In genomic region chr22:36775966-36776669, GRCh38 we compare ENCODE assay signal across 8 cellular contexts. TPM values are rescaled to one million over a fixed set of nuclear protein-coding genes. Genes with fewer than 3 reads are reported as not detected.
A peak's percentile ranks its signal among the peaks of the same experiment; 100 is the strongest.
DNase-seq lines count a peak whose midpoint lies in the region; ATAC-seq, FAIRE-seq and TF ChIP-seq lines count a peak whose summit lies in the region.

TSS of gene IFT27 (minus strand) at chr22:36776119. CDS start at chr22:36775707, 412 bp downstream.

- H3K27me3 ChIP-seq in pancreas (no peaks in the 10 kb centered on the region), tibial artery (no peaks in the 10 kb centered on the region)

- H3K9me3 ChIP-seq in pancreas (no peaks in the 10 kb centered on the region), tibial artery (no peaks in the 10 kb centered on the region)

- H3K27ac Mint-ChIP-seq in activated naive CD8-positive, alpha-beta T cell treated with anti-CD3 and anti-CD28 coated beads, Interleukin-2, amount 50 U/mL, for 24 hours, result peak within 1 kb of the TSS; percentile 83

- no peaks in the 10 kb centered on the region for H3K9me3 Mint-ChIP-seq in activated naive CD8-positive, alpha-beta T cell treated with anti-CD3 and anti-CD28 coated beads, Interleukin-2, amount 50 U/mL, for 24 hours

- H3K27me3 Mint-ChIP-seq in activated naive CD8-positive, alpha-beta T cell treated with anti-CD3 and anti-CD28 coated beads, Interleukin-2, amount 50 U/mL, for 24 hours, result no peaks in the 10 kb centered on the region

- H3K36me3 Mint-ChIP-seq in activated naive CD8-positive, alpha-beta T cell treated with anti-CD3 and anti-CD28 coated beads, Interleukin-2, amount 50 U/mL, for 24 hours (ENCODE audit: low read depth), result no peaks in the 10 kb centered on the region

- peak; percentile 99 for FAIRE-seq in pancreas (lab: Jason Lieb, UNC)

- 0% methylated on average over 43 of the region's 43 CpGs for WGBS in pancreas, 2 donors

- peak; percentile 90 for ATAC-seq in HG02642 (IDR thresholded peaks at IDR 0.05; ENCODE audit: poor library complexity, unreplicated experiment)
- peak; percentile 97 for ATAC-seq in activated naive CD8-positive, alpha-beta T cell treated with anti-CD3 and anti-CD28 coated beads, Interleukin-2, amount 50 U/mL, for 24 hours
- peak; percentile 98 for ATAC-seq in Right ventricle myocardium superior (ENCODE audit: poor library complexity)
- ATAC-seq in pancreas, result peak; percentile 93 to 96 (median 94)

- H3K27ac ChIP-seq in pancreas (peak within 1 kb of the TSS; percentile 44 to 73 (median 63)), tibial artery (peak within 1 kb of the TSS; percentile 86 to 88)

- peak within 1 kb of the TSS; percentile 69 to 94 (median 91) for H3K4me3 ChIP-seq in pancreas
- H3K4me3 ChIP-seq in tibial artery, result peak within 1 kb of the TSS; percentile 79 to 96

- TF ChIP-seq POLR2A in GM10847 (IDR thresholded peaks at IDR 0.05; ENCODE audit: extremely low read depth, insufficient read length), result peak; percentile 51

- DNase-seq in NCI-H128 (lab: John Stamatoyannopoulos, UW; ENCODE audit: unreplicated experiment) (peak; percentile 97), SW480 (ENCODE audit: low spot score) (peak; percentile 100), Right ventricle myocardium superior (peak; percentile 98), pancreas (peak; percentile 89 to 99 (median 98)), tibial artery (peak; percentile 100)
- DNase-seq in activated naive CD8-positive, alpha-beta T cell treated with anti-CD3 and anti-CD28 coated beads, Interleukin-2, amount 50 U/mL, for 24 hours, result peak; percentile 93

- H3K4me1 Mint-ChIP-seq in activated naive CD8-positive, alpha-beta T cell treated with anti-CD3 and anti-CD28 coated beads, Interleukin-2, amount 50 U/mL, for 24 hours, result peaks cover 40% of the 10 kb centered on the region

- H3K4me3 Mint-ChIP-seq in activated naive CD8-positive, alpha-beta T cell treated with anti-CD3 and anti-CD28 coated beads, Interleukin-2, amount 50 U/mL, for 24 hours, result peak within 1 kb of the TSS; percentile 87

- TF ChIP-seq CTCF in pancreas (IDR thresholded peaks at IDR 0.05), result no peak
- TF ChIP-seq CTCF in tibial artery (IDR thresholded peaks at IDR 0.05), result peak in 1 of 2 experiments; percentile 21

- H3K4me1 ChIP-seq in pancreas (peaks cover 0 to 7% (median 5%) of the 10 kb centered on the region in 3 donors), tibial artery (peaks cover 0 to 13% (median 10%) of the 10 kb centered on the region in 4 donors)

- intact Hi-C loops in Right ventricle myocardium superior (cut with DNase I) (no loop called here), pancreas (cut with DNase I) (no loop called here), tibial artery (cut with DNase I; ENCODE audit: low total_unique reads) (loop anchor here (5.0 kb wide), 1 partner anchor 206 kb away; no protein-coding TSS in a partner anchor)

- H3K36me3 ChIP-seq in pancreas, result no peaks in the 10 kb centered on the region
- H3K36me3 ChIP-seq in tibial artery, result no peaks in the 10 kb centered on the region

RNA-seq across cellular contexts. Expression of gene IFT27, which starts in this region (rescaled TPM):
- 28.6 TPM for total RNA-seq in Right ventricle myocardium superior
- 10 to 100 TPM; 11.7 to 21.1 (median 14.1) TPM for total RNA-seq in pancreas
- polyA plus RNA-seq in pancreas, result 10 to 100 TPM; 21.9 to 23.8 TPM

Comparison
In these comparisons a context has a peak if more than half of its experiments do, and no peak if none do; other contexts are left out.
1. Peak in every context shown above with its lines: DNase-seq, ATAC-seq, H3K4me3 ChIP-seq and H3K27ac ChIP-seq.